Comparison of ENCODE assay signal across 16 cellular contexts in the genomic region with DNA sequence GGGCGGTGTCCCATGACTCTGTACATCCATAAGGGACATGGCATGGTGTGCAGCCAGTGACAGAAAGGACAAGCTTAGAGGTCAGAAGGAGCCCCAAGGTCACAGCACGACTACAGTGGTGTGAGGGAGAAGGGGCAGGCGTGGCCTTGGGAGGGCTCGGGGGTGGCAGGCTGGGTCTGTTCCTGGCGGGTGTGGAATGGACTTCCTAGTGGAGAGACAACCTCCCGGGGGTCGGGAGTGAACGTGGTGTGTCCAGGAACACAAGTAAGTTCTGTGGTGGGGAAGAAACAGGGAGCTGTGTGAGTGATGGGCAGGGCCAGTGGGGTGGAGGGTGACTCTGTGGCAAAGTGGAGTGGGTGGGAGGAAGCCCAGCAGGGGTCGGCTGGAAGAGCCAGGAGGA.
DNase-seq lines count a peak whose midpoint lies in the region; ATAC-seq and TF ChIP-seq lines count a peak whose summit lies in the region.
"Had no signal": no experiment of that assay in that cellular context is flagged by ENCODE, and none has a peak within 500 bp of the region (broad histone marks: within the 10 kb centered on the region; RNA-seq: fewer than 3 reads in every experiment).

No MANE protein-coding gene starts in this region.

- H3K27ac ChIP-seq in BLaER1 treated with 17β-estradiol and CSF1 and Interleukin-3, amounts not matched to agents 10 nM and 100 nM: peak overlapping the region in 1 of 11 experiments; percentile 22; a peak in 1 of 22 replicates
- H3K27ac ChIP-seq in endodermal cell (ENCODE audit: low read depth, low read length): no peak overlapping the region
- no peak overlapping the region for H3K27ac ChIP-seq in tibial artery
- H3K27ac ChIP-seq: C4-2B had no signal

- H3K27me3 Mint-ChIP-seq in endodermal cell (ENCODE audit: insufficient read depth) (peaks cover 9% of the 10 kb centered on the region), nephron progenitor cell (ENCODE audit: low read depth, poor library complexity) (peaks cover 16% of the 10 kb centered on the region), T-helper 17 cell (peaks cover 33% of the 10 kb centered on the region)
- H3K27me3 Mint-ChIP-seq: B cell had no signal

- H3K27ac Mint-ChIP-seq in endodermal cell (no peak overlapping the region), nephron progenitor cell (peak overlapping the region; percentile 12), T-helper 17 cell (no peak overlapping the region)
- H3K27ac Mint-ChIP-seq: B cell; CD4-positive, alpha-beta T cell had no signal

- no peaks in the 10 kb centered on the region for H3K27me3 ChIP-seq in BLaER1 treated with 17β-estradiol and CSF1 and Interleukin-3, amounts not matched to agents 10 nM and 100 nM
- H3K27me3 ChIP-seq in endodermal cell (ENCODE audit: control insufficient read depth, insufficient read depth, low read length, poor library complexity, severe bottlenecking): no peaks in the 10 kb centered on the region
- H3K27me3 ChIP-seq in tibial artery: peaks cover 0 to 16% of the 10 kb centered on the region in 2 donors

- no peaks in the 10 kb centered on the region for H3K36me3 ChIP-seq in BLaER1 treated with 17β-estradiol and CSF1 and Interleukin-3, amounts not matched to agents 10 nM and 100 nM
- H3K36me3 ChIP-seq in endodermal cell (ENCODE audit: control insufficient read depth, insufficient read depth, low read length) (no peaks in the 10 kb centered on the region), tibial artery (no peaks in the 10 kb centered on the region)

- peaks cover 0 to 11% (median 2%) of the 10 kb centered on the region in 11 experiments; a peak in 4 of 22 replicates for H3K9me3 ChIP-seq in BLaER1 treated with 17β-estradiol and CSF1 and Interleukin-3, amounts not matched to agents 10 nM and 100 nM (replicated peaks in 1 of 11)
- H3K9me3 ChIP-seq in endodermal cell (ENCODE audit: control insufficient read depth, low read length): no peaks in the 10 kb centered on the region
- H3K9me3 ChIP-seq in tibial artery: no peaks in the 10 kb centered on the region
- no peaks in the 10 kb centered on the region for H3K9me3 ChIP-seq in T-helper 17 cell (ENCODE audit: control insufficient read depth, low read length, poor library complexity, severe bottlenecking)
- H3K9me3 ChIP-seq: Caco-2 had no signal

- no peak overlapping the region for H3K4me3 Mint-ChIP-seq in endodermal cell
- no peak overlapping the region for H3K4me3 Mint-ChIP-seq in nephron progenitor cell
- H3K4me3 Mint-ChIP-seq in T-helper 17 cell: no peak overlapping the region
- H3K4me3 Mint-ChIP-seq: B cell; CD4-positive, alpha-beta T cell had no signal

- intact Hi-C loops in posterior vena cava (cut with DNase I) (no loop called here), tibial artery (cut with DNase I; ENCODE audit: low total_unique reads) (no loop called here)

- no peaks in the 10 kb centered on the region for H4K20me1 ChIP-seq in BLaER1 treated with 17β-estradiol and CSF1 and Interleukin-3, amounts not matched to agents 10 nM and 100 nM

- H3K9me3 Mint-ChIP-seq in endodermal cell (peaks cover 4% of the 10 kb centered on the region), nephron progenitor cell (peaks cover under 1% of the 10 kb centered on the region)
- H3K9me3 Mint-ChIP-seq: CD4-positive, alpha-beta T cell had no signal

- H3K9ac ChIP-seq in BLaER1 treated with 17β-estradiol and CSF1 and Interleukin-3, amounts not matched to agents 10 nM and 100 nM: no peak overlapping the region
- H3K9ac ChIP-seq in endodermal cell (ENCODE audit: extremely low read depth, low read length, poor library complexity, severe bottlenecking): no peak overlapping the region

- H3K4me1 Mint-ChIP-seq in endodermal cell: no peaks in the 10 kb centered on the region
- H3K4me1 Mint-ChIP-seq in nephron progenitor cell: peaks cover 54% of the 10 kb centered on the region
- H3K4me1 Mint-ChIP-seq in T-helper 17 cell: no peaks in the 10 kb centered on the region
- H3K4me1 Mint-ChIP-seq: B cell had no signal

- H3K36me3 Mint-ChIP-seq in endodermal cell (ENCODE audit: low read depth) (no peaks in the 10 kb centered on the region), nephron progenitor cell (ENCODE audit: low read depth) (no peaks in the 10 kb centered on the region), T-helper 17 cell (ENCODE audit: low read depth) (peaks cover 2% of the 10 kb centered on the region)

- peak overlapping the region in 9 of 11 experiments; percentile 53 to 82 (median 73); a peak in 16 of 22 replicates for H3K4me2 ChIP-seq in BLaER1 treated with 17β-estradiol and CSF1 and Interleukin-3, amounts not matched to agents 10 nM and 100 nM

- H3K4me1 ChIP-seq in BLaER1 treated with 17β-estradiol and CSF1 and Interleukin-3, amounts not matched to agents 10 nM and 100 nM: peaks cover 11 to 54% (median 37%) of the 10 kb centered on the region in 10 experiments; a peak in 18 of 20 replicates
- H3K4me1 ChIP-seq in endodermal cell (ENCODE audit: control insufficient read depth, insufficient read depth, low read length): no peaks in the 10 kb centered on the region
- no peaks in the 10 kb centered on the region for H3K4me1 ChIP-seq in tibial artery
- H3K4me1 ChIP-seq: Caco-2 had no signal

- WGBS in endodermal cell (ENCODE audit: insufficient coverage in 1 of 2, insufficient read length in 1 of 2), 2 experiments: 79 to 82% methylated on average over 8 to 9 of the region's 9 CpGs

- TF ChIP-seq CTCF in endodermal cell (conservative IDR thresholded peaks at IDR 0.05) (no peak), nephron progenitor cell (IDR thresholded peaks at IDR 0.05) (no peak), tibial artery (IDR thresholded peaks at IDR 0.05) (no peak)

- no peak overlapping the region for H3K4me3 ChIP-seq in BLaER1 treated with 17β-estradiol and CSF1 and Interleukin-3, amounts not matched to agents 10 nM and 100 nM
- no peak overlapping the region for H3K4me3 ChIP-seq in endodermal cell (ENCODE audit: low read length)
- no peak overlapping the region for H3K4me3 ChIP-seq in tibial artery
- H3K4me3 ChIP-seq: K562 had no signal

- DNase-seq in endodermal cell (peak; percentile 32), nephron progenitor cell (no peak), posterior vena cava (ENCODE audit: low spot score) (peak; percentile 71), activated gamma-delta T cell treated with Interleukin-2 at 50 U/mL for 16 hours (no peak), tibial artery (no peak), T-helper 17 cell (no peak)
- DNase-seq: Caco-2; CD4-positive, alpha-beta T cell; GOT3; HCEC 1CT; IMR-90 had no signal

- ATAC-seq in HG02763 (IDR thresholded peaks at IDR 0.05; ENCODE audit: unreplicated experiment) (no peak), T-helper 17 cell (no peak)
- ATAC-seq: K562 had no signal

Comparison
In these comparisons a context has a peak if more than half of its experiments do, and no peak if none do; other contexts are left out.
1. DNase-seq: peak in endodermal cell (single experiment) and posterior vena cava (single experiment); none in nephron progenitor cell (single experiment), activated gamma-delta T cell treated with Interleukin-2 at 50 U/mL for 16 hours (single experiment), tibial artery (0 of 2) and T-helper 17 cell (0 of 3).